Comparison of ENCODE assay signal across 25 cellular contexts in the genomic region with DNA sequence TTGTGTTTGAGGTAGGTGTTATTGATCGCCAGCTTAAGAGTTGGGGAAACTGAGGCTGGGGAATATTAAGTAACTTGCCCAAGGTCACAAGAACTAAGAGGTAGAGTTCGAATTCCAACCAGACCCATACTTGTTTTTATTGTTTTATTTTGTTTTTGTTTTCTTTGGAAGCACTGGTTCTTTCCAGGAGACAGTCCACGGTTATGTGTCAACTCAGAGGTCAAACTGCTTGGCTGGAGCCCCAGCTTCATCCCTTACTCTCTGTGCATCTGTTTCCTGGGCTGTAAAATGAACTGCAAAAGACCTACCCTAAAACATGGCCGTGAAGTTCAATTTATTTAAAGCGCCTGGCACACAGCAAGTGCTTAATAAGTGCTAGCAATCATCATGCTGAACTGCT.
A peak's percentile ranks its signal among the peaks of the same experiment; 100 is the strongest.
DNase-seq lines count a peak whose midpoint lies in the region; ATAC-seq and TF ChIP-seq lines count a peak whose summit lies in the region.
"Had no signal": no experiment of that assay in that cellular context is flagged by ENCODE, and none has a peak within 500 bp of the region (broad histone marks: within the 10 kb centered on the region; RNA-seq: fewer than 3 reads in every experiment).

No MANE protein-coding gene starts in this region.

- no peaks in the 10 kb centered on the region for H3K36me3 ChIP-seq in PC-9 (ENCODE audit: low read depth)
- H3K36me3 ChIP-seq: BLaER1, esophagus muscularis mucosa, gastroesophageal sphincter had no signal

- no peak overlapping the region for H2AFZ ChIP-seq in PC-9

- H3K4me1 ChIP-seq in PC-9 (replicated peaks; ENCODE audit: insufficient read depth) = no peaks in the 10 kb centered on the region
- H3K4me1 ChIP-seq: BLaER1, gastroesophageal sphincter had no signal

- no peaks in the 10 kb centered on the region for H3K27me3 ChIP-seq in PC-9 (ENCODE audit: insufficient read depth, low read depth)
- H3K27me3 ChIP-seq: BLaER1, gastroesophageal sphincter had no signal

- POLR2A ChIA-PET in PC-9 (lab: Charles Lee; ENCODE audit: unreplicated experiment) = no interaction called here

- 0 out of 2 replicates have a peak, but pooled peaks cover 8% of the 10 kb centered on the region for H3F3A ChIP-seq in PC-9 (ENCODE audit: insufficient read depth, low read depth)

- H3K27ac ChIP-seq in PC-9 = no peak overlapping the region
- H3K27ac ChIP-seq: BLaER1, esophagus muscularis mucosa, gastroesophageal sphincter had no signal

- no TSS peak for BruUV-seq in PC-9 (replicated peaks; lab: Mats Ljungman, UMichigan)

- DNase-seq in AG20443 (ENCODE audit: low spot score) (peak; percentile 24), LHCN-M2 (ENCODE audit: low read depth) (peak; percentile 35), fibroblast of gingiva (ENCODE audit: low read depth) (peak; percentile 57), sciatic nerve (ENCODE audit: low spot score) (peak; percentile 78), PC-9 (no peak), GOT3 (lab: John Stamatoyannopoulos, UW) (no peak)
- DNase-seq: ACHN; activated CD4-positive, alpha-beta T cell treated with anti-CD3 and anti-CD28 coated beads, Interleukin-2, amount 50 U/mL, for 48 hours; activated CD4-positive, CD25-positive, alpha-beta regulatory T cell treated with anti-CD3 and anti-CD28 coated beads, Interleukin-2, amount 50 U/mL, for 72 hours; activated gamma-delta T cell treated with Interleukin-2 at 50 U/mL for 16 hours; activated naive CD8-positive, alpha-beta T cell treated with anti-CD3 and anti-CD28 coated beads, Interleukin-2, amount 10 ng/mL, durations not matched to agents 7 days and 5 days; activated T-cell treated with anti-CD3 and anti-CD28 coated beads, Interleukin-2, amount 50 U/mL, for 48 hours; dermis blood vessel endothelial cell; kidney glomerular epithelial cell; mammary epithelial cell; NCI-H1048; NCI-H446; stimulated activated CD8-positive, alpha-beta memory T cell treated with anti-CD3 and anti-CD28 coated beads, Interleukin-4, amount 100 ng/mL, for 48 hours; stimulated activated naive CD8-positive, alpha-beta T cell treated with anti-CD3 and anti-CD28 coated beads, Interleukin-15, amount 100 ng/mL, for 72 hours; T-helper 2 cell had no signal

- no peaks in the 10 kb centered on the region for H3K9me2 ChIP-seq in PC-9 (ENCODE audit: insufficient read depth)

- H3K9me3 ChIP-seq in PC-9 (ENCODE audit: insufficient read depth, low read depth) = no peaks in the 10 kb centered on the region; the same call in 1 of the 2 replicates

- CTCF ChIA-PET in PC-9 (lab: Charles Lee) = no interaction called here

- no peaks in the 10 kb centered on the region for H4K20me1 ChIP-seq in PC-9 (ENCODE audit: insufficient read depth)
- H4K20me1 ChIP-seq: BLaER1 had no signal

- TF ChIP-seq CTCF in PC-9 (conservative IDR thresholded peaks at IDR 0.05) = no peak

- no peaks in the 10 kb centered on the region for H3K79me2 ChIP-seq in PC-9 (ENCODE audit: low read depth)

- no peak overlapping the region for H3K4me2 ChIP-seq in PC-9
- H3K4me2 ChIP-seq: BLaER1 had no signal

- H3K4me3 ChIP-seq in PC-9 = no peak overlapping the region
- H3K4me3 ChIP-seq: BLaER1, esophagus muscularis mucosa, gastroesophageal sphincter had no signal

- intact Hi-C loops in sciatic nerve (cut with DNase I) = no loop called here
- intact Hi-C loops in PC-9 (cut with micrococcal nuclease; ENCODE audit: unreplicated experiment) = no loop called here

- peak; percentile 91 for ATAC-seq in sciatic nerve
- no peak for ATAC-seq in GM18498 (IDR thresholded peaks at IDR 0.05; ENCODE audit: unreplicated experiment)
- ATAC-seq: gastroesophageal sphincter; HCT116; stimulated activated naive CD8-positive, alpha-beta T cell treated with anti-CD3 and anti-CD28 coated beads, Interleukin-15, amount 100 ng/mL, for 72 hours had no signal

Comparison
In these comparisons a context has a peak if more than half of its experiments do, and no peak if none do; other contexts are left out.
1. DNase-seq: peak in AG20443 (single experiment), LHCN-M2 (single experiment), fibroblast of gingiva (single experiment) and sciatic nerve (single experiment); none in PC-9 (0 of 2) and GOT3 (single experiment).